Comparison of ENCODE assay signal across 8 cellular contexts in the genomic region with DNA sequence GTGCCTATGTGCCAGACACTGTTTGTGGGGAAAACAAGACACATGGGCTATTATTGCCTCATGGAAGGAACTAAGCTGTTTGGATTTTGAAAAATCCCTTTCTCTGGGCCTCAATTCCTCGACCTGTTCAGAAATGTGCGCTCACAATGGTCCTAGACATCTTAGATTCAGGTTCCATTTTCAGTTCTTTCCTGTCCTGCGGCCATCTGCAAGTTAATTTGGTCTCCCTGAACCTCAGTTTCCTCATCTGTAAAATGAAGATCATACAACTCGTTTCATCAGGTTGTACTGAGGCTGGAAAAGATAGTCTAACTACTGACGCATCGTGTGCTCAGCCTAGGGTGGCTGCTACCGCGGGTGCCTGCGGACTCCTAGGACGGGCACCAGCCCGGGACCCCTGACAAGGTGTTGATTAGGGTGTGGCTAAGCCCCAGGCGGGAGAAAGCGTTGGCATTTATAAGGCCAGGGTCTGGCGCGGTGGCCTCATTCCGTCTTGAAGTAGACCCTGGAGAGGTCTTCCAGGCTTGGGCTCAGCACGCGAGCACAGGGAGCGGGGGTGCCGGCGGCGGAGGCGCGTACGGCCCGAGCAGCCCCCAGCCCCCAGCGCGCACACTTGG. TPM values are rescaled to one million over a fixed set of nuclear protein-coding genes. Genes with fewer than 3 reads are reported as not detected.
DNase-seq lines count a peak whose midpoint lies in the region; ATAC-seq and TF ChIP-seq lines count a peak whose summit lies in the region.

No MANE protein-coding gene starts in this region.

- H3K27me3 Mint-ChIP-seq in activated naive CD4-positive, alpha-beta T cell treated with anti-CD3 and anti-CD28 coated beads, Interleukin-2, amount 10 ng/mL, durations not matched to agents 7 days and 5 days, result no peaks in the 10 kb centered on the region

- H3K4me3 ChIP-seq in hepatocyte (peak overlapping the region; percentile 75), skin epidermis (peak overlapping the region; percentile 83 to 100 (median 99))

- H3K27ac Mint-ChIP-seq in activated naive CD4-positive, alpha-beta T cell treated with anti-CD3 and anti-CD28 coated beads, Interleukin-2, amount 10 ng/mL, durations not matched to agents 7 days and 5 days, result peak overlapping the region; percentile 90
- peak overlapping the region; percentile 82 to 90 for H3K27ac Mint-ChIP-seq in activated naive CD4-positive, alpha-beta T cell treated with anti-CD3 and anti-CD28 coated beads, Interleukin-2, amount 50 U/mL, for 72 hours

- peaks cover 35% of the 10 kb centered on the region for H4K20me1 ChIP-seq in hepatocyte (ENCODE audit: insufficient read depth, poor library complexity, severe bottlenecking)

- H3K4me2 ChIP-seq in hepatocyte, result peak overlapping the region; percentile 88

- H3K79me2 ChIP-seq in hepatocyte, result peaks cover 57% of the 10 kb centered on the region

- DNase-seq in activated naive CD4-positive, alpha-beta T cell treated with anti-CD3 and anti-CD28 coated beads, Interleukin-2, amount 10 ng/mL, durations not matched to agents 7 days and 5 days, result no peak
- DNase-seq in activated naive CD4-positive, alpha-beta T cell treated with Interleukin-2 at 50 U/mL for 16 hours, result no peak
- no peak for DNase-seq in activated naive CD4-positive, alpha-beta T cell treated with anti-CD3 and anti-CD28 coated beads, Interleukin-2, amount 50 U/mL, for 72 hours (ENCODE audit: low spot score in 2 of 2)
- no peak for DNase-seq in hepatocyte (ENCODE audit: low spot score)
- DNase-seq in KBM-7, result no peak
- no peak for DNase-seq in midbrain (lab: John Stamatoyannopoulos, UW)

- no peaks in the 10 kb centered on the region for H3K9me3 ChIP-seq in hepatocyte (ENCODE audit: low read depth)

- peak overlapping the region; percentile 81 for H2AFZ ChIP-seq in hepatocyte

- H3K9me3 Mint-ChIP-seq in activated naive CD4-positive, alpha-beta T cell treated with anti-CD3 and anti-CD28 coated beads, Interleukin-2, amount 10 ng/mL, durations not matched to agents 7 days and 5 days, result no peaks in the 10 kb centered on the region
- H3K9me3 Mint-ChIP-seq in activated naive CD4-positive, alpha-beta T cell treated with anti-CD3 and anti-CD28 coated beads, Interleukin-2, amount 50 U/mL, for 72 hours, result no peaks in the 10 kb centered on the region

- peaks cover 16% of the 10 kb centered on the region for H3K4me1 ChIP-seq in hepatocyte (ENCODE audit: insufficient read depth)

- CTCF ChIA-PET in activated naive CD4-positive, alpha-beta T cell treated with anti-CD3 and anti-CD28 coated beads, Interleukin-2, amount 10 ng/mL, durations not matched to agents 7 days and 5 days (lab: Charles Lee), result interaction anchor here (0.5 to 1.9 kb wide), 2 partner anchors 51 to 70 kb away, joined by 5 to 7 read pairs; a partner anchor contains a TSS

- no peaks in the 10 kb centered on the region for H3K9me2 ChIP-seq in hepatocyte (replicated peaks; ENCODE audit: insufficient read depth)

- TF ChIP-seq CTCF in hepatocyte (IDR thresholded peaks at IDR 0.05; ENCODE audit: poor library complexity), result no peak

- peaks cover 20% of the 10 kb centered on the region for H3K36me3 Mint-ChIP-seq in activated naive CD4-positive, alpha-beta T cell treated with anti-CD3 and anti-CD28 coated beads, Interleukin-2, amount 10 ng/mL, durations not matched to agents 7 days and 5 days
- peaks cover 15 to 17% of the 10 kb centered on the region in 2 donors for H3K36me3 Mint-ChIP-seq in activated naive CD4-positive, alpha-beta T cell treated with anti-CD3 and anti-CD28 coated beads, Interleukin-2, amount 50 U/mL, for 72 hours

- in situ Hi-C loops in KBM-7 (cut with MboI; ENCODE audit: low pct_unique_long_range_greater_than_20kb, low sequenced_read_pairs), result no loop called here

- peak overlapping the region; percentile 92 for H3K27ac ChIP-seq in hepatocyte
- H3K27ac ChIP-seq in skin epidermis, result peak overlapping the region; percentile 58 to 98 (median 95)

- 16% methylated on average over 21 of the region's 28 CpGs for WGBS in hepatocyte (ENCODE audit: low lambda C conversion rate, missing lambda C conversion rate)

- ATAC-seq in HG03520 (IDR thresholded peaks at IDR 0.05; ENCODE audit: unreplicated experiment), result peak; percentile 9
- ATAC-seq in activated naive CD4-positive, alpha-beta T cell treated with anti-CD3 and anti-CD28 coated beads, Interleukin-2, amount 50 U/mL, for 72 hours, result peak; percentile 41 to 51

- H3K36me3 ChIP-seq in hepatocyte (replicated peaks; ENCODE audit: insufficient read depth, low read depth), result no peaks in the 10 kb centered on the region

- H3K4me3 Mint-ChIP-seq in activated naive CD4-positive, alpha-beta T cell treated with anti-CD3 and anti-CD28 coated beads, Interleukin-2, amount 10 ng/mL, durations not matched to agents 7 days and 5 days, result peak overlapping the region; percentile 87

- no peaks in the 10 kb centered on the region for H3K27me3 ChIP-seq in hepatocyte

- peaks cover 40% of the 10 kb centered on the region for H3K4me1 Mint-ChIP-seq in activated naive CD4-positive, alpha-beta T cell treated with anti-CD3 and anti-CD28 coated beads, Interleukin-2, amount 10 ng/mL, durations not matched to agents 7 days and 5 days

RNA-seq across cellular contexts. Expression of a gene that starts 0.5 kb away (rescaled TPM):
- total RNA-seq in activated naive CD4-positive, alpha-beta T cell treated with anti-CD3 and anti-CD28 coated beads, Interleukin-2, amount 50 U/mL, for 72 hours, result 10 to 100 TPM; 30.9 to 33.4 TPM
- total RNA-seq in hepatocyte, result 25.6 and 28.3 TPM in 2 replicates
- polyA plus RNA-seq in hepatocyte, result 26.0 and 27.0 TPM in 2 replicates

RNA-seq across cellular contexts. Expression of a gene that starts 35.4 kb away (rescaled TPM):
- total RNA-seq in activated naive CD4-positive, alpha-beta T cell treated with anti-CD3 and anti-CD28 coated beads, Interleukin-2, amount 50 U/mL, for 72 hours, result 10 to 100 TPM; 68.6 to 94.7 TPM
- 45.1 and 49.4 TPM in 2 replicates for total RNA-seq in hepatocyte
- polyA plus RNA-seq in hepatocyte, result 28.4 and 29.3 TPM in 2 replicates

RNA-seq across cellular contexts. Expression of a gene that starts 48.2 kb away (rescaled TPM):
- total RNA-seq in activated naive CD4-positive, alpha-beta T cell treated with anti-CD3 and anti-CD28 coated beads, Interleukin-2, amount 50 U/mL, for 72 hours, result 10 to 100 TPM; 73.6 to 78.1 TPM
- total RNA-seq in hepatocyte, result 73.2 and 108 TPM in 2 replicates
- polyA plus RNA-seq in hepatocyte, result 162 and 163 TPM in 2 replicates

RNA-seq across cellular contexts. Expression of a gene that starts 51.2 kb away (rescaled TPM):
- total RNA-seq in activated naive CD4-positive, alpha-beta T cell treated with anti-CD3 and anti-CD28 coated beads, Interleukin-2, amount 50 U/mL, for 72 hours, result 1,000 to 10,000 TPM; 1,409 to 1,417 TPM
- total RNA-seq in hepatocyte, result 828 and 862 TPM in 2 replicates
- 526 and 593 TPM in 2 replicates for polyA plus RNA-seq in hepatocyte

RNA-seq across cellular contexts. Expression of a gene that starts 57.8 kb away (rescaled TPM):
- 10 to 100 TPM; 43.6 to 53.2 TPM for total RNA-seq in activated naive CD4-positive, alpha-beta T cell treated with anti-CD3 and anti-CD28 coated beads, Interleukin-2, amount 50 U/mL, for 72 hours
- 73.6 and 89.9 TPM in 2 replicates for total RNA-seq in hepatocyte
- polyA plus RNA-seq in hepatocyte, result 114 and 117 TPM in 2 replicates
